Comparison of ENCODE assay signal across 18 cellular contexts in genomic region chr4:118173126-118173525, GRCh38.
"Had no signal": no experiment of that assay in that cellular context is flagged by ENCODE, and none has a peak within 500 bp of the region (broad histone marks: within the 10 kb centered on the region; RNA-seq: fewer than 3 reads in every experiment).

No MANE protein-coding gene starts in this region.

- H3K9me3 ChIP-seq: adrenal gland, body of pancreas, sigmoid colon, thoracic aorta, upper lobe of right lung had no signal

- DNase-seq: activated CD4-positive, alpha-beta T cell treated with anti-CD3 and anti-CD28 coated beads for 36 hours; activated CD8-positive, alpha-beta T cell treated with anti-CD3 and anti-CD28 coated beads for 36 hours; activated effector memory CD4-positive, alpha-beta T cell treated with anti-CD3 and anti-CD28 coated beads, Interleukin-2, amount 50 U/mL, for 16 hours; activated T-cell treated with anti-CD3 and anti-CD28 coated beads, Interleukin-2, amount 50 U/mL, for 4 hours; adrenal gland; body of pancreas; dermis blood vessel endothelial cell; kidney glomerular epithelial cell; left ventricle myocardium superior; mesendoderm; sigmoid colon; stimulated activated CD4-positive, alpha-beta T cell treated with anti-CD3 and anti-CD28 coated beads, Interleukin-1b, Interleukin-23, amount 100 ng/mL, for 48 hours; upper lobe of right lung had no signal

- H3K36me3 Mint-ChIP-seq: activated naive CD4-positive, alpha-beta T cell treated with anti-CD3 and anti-CD28 coated beads, Interleukin-2, amount 50 U/mL, for 24 hours; stimulated activated effector memory CD8-positive, alpha-beta T cell treated with anti-CD3 and anti-CD28 coated beads, Interleukin-12 subunit alpha, Interleukin-12 subunit beta, amount 100 ng/mL, for 72 hours had no signal

- H3K27me3 Mint-ChIP-seq: activated CD8-positive, alpha-beta T cell treated with anti-CD3 and anti-CD28 coated beads for 36 hours; activated naive CD4-positive, alpha-beta T cell treated with anti-CD3 and anti-CD28 coated beads, Interleukin-2, amount 50 U/mL, for 24 hours; central memory CD8-positive, alpha-beta T cell had no signal

- H3K4me3 ChIP-seq: adrenal gland, body of pancreas, sigmoid colon, thoracic aorta, upper lobe of right lung had no signal

- H3K27ac Mint-ChIP-seq: activated CD4-positive, alpha-beta T cell treated with anti-CD3 and anti-CD28 coated beads for 36 hours; activated CD8-positive, alpha-beta T cell treated with anti-CD3 and anti-CD28 coated beads for 36 hours; activated naive CD4-positive, alpha-beta T cell treated with anti-CD3 and anti-CD28 coated beads, Interleukin-2, amount 50 U/mL, for 24 hours; stimulated activated effector memory CD8-positive, alpha-beta T cell treated with anti-CD3 and anti-CD28 coated beads, Interleukin-12 subunit alpha, Interleukin-12 subunit beta, amount 100 ng/mL, for 72 hours had no signal

- H3K27ac ChIP-seq: adrenal gland, body of pancreas, epithelial cell of prostate, sigmoid colon, thoracic aorta, upper lobe of right lung had no signal

- H3K9me3 Mint-ChIP-seq: activated CD8-positive, alpha-beta T cell treated with anti-CD3 and anti-CD28 coated beads for 36 hours; activated naive CD4-positive, alpha-beta T cell treated with anti-CD3 and anti-CD28 coated beads, Interleukin-2, amount 50 U/mL, for 24 hours; activated T-cell treated with anti-CD3 and anti-CD28 coated beads, Interleukin-2, amount 50 U/mL, for 4 hours; central memory CD8-positive, alpha-beta T cell had no signal

- H3K36me3 ChIP-seq: adrenal gland, sigmoid colon, thoracic aorta, upper lobe of right lung had no signal

- H3K4me1 ChIP-seq: adrenal gland, body of pancreas, sigmoid colon, upper lobe of right lung had no signal

- ATAC-seq: activated CD8-positive, alpha-beta T cell treated with anti-CD3 and anti-CD28 coated beads for 36 hours; activated T-cell treated with anti-CD3 and anti-CD28 coated beads, Interleukin-2, amount 50 U/mL, for 4 hours; body of pancreas; left ventricle myocardium superior; stimulated activated effector memory CD8-positive, alpha-beta T cell treated with anti-CD3 and anti-CD28 coated beads, Interleukin-12 subunit alpha, Interleukin-12 subunit beta, amount 100 ng/mL, for 72 hours; upper lobe of right lung had no signal

- H3K4me1 Mint-ChIP-seq: activated naive CD4-positive, alpha-beta T cell treated with anti-CD3 and anti-CD28 coated beads, Interleukin-2, amount 50 U/mL, for 24 hours; central memory CD8-positive, alpha-beta T cell; stimulated activated effector memory CD8-positive, alpha-beta T cell treated with anti-CD3 and anti-CD28 coated beads, Interleukin-12 subunit alpha, Interleukin-12 subunit beta, amount 100 ng/mL, for 72 hours had no signal

- H3K27me3 ChIP-seq: adrenal gland, body of pancreas, sigmoid colon, upper lobe of right lung had no signal

- H3K4me3 Mint-ChIP-seq: activated CD4-positive, alpha-beta T cell treated with anti-CD3 and anti-CD28 coated beads for 36 hours; activated CD8-positive, alpha-beta T cell treated with anti-CD3 and anti-CD28 coated beads for 36 hours; activated naive CD4-positive, alpha-beta T cell treated with anti-CD3 and anti-CD28 coated beads, Interleukin-2, amount 50 U/mL, for 24 hours; activated T-cell treated with anti-CD3 and anti-CD28 coated beads, Interleukin-2, amount 50 U/mL, for 4 hours; central memory CD8-positive, alpha-beta T cell; stimulated activated effector memory CD8-positive, alpha-beta T cell treated with anti-CD3 and anti-CD28 coated beads, Interleukin-12 subunit alpha, Interleukin-12 subunit beta, amount 100 ng/mL, for 72 hours had no signal
